Comparison of ENCODE assay signal across 19 cellular contexts in genomic region chr1:64494659-64495058, GRCh38. TPM values are rescaled to one million over a fixed set of nuclear protein-coding genes. Genes with fewer than 3 reads are reported as not detected.
"Had no signal": no experiment of that assay in that cellular context is flagged by ENCODE, and none has a peak within 500 bp of the region (broad histone marks: within the 10 kb centered on the region; RNA-seq: fewer than 3 reads in every experiment).

No MANE protein-coding gene starts in this region.

- H3K4me3 ChIP-seq: lung, ovary, tibial nerve, uterus had no signal

- H3K4me3 Mint-ChIP-seq: activated naive CD4-positive, alpha-beta T cell treated with anti-CD3 and anti-CD28 coated beads, Interleukin-2, amount 10 ng/mL, durations not matched to agents 7 days and 5 days; central memory CD8-positive, alpha-beta T cell; T-helper 2 cell treated with Interferon-gamma antibody and Interleukin-4, amounts not matched to agents 5 μg/mL and 100 μg/mL, for 36 hours had no signal

- H3K4me1 ChIP-seq: foreskin keratinocyte, uterus had no signal

- H3K27ac ChIP-seq: brain microvascular endothelial cell, foreskin keratinocyte, ovary, tibial nerve, uterus had no signal

- H3K27me3 Mint-ChIP-seq: activated naive CD4-positive, alpha-beta T cell treated with anti-CD3 and anti-CD28 coated beads, Interleukin-2, amount 10 ng/mL, durations not matched to agents 7 days and 5 days had no signal

- H3K4me1 Mint-ChIP-seq: central memory CD8-positive, alpha-beta T cell had no signal

- ATAC-seq: foreskin keratinocyte, sciatic nerve had no signal

- DNase-seq: activated naive CD4-positive, alpha-beta T cell treated with anti-CD3 and anti-CD28 coated beads, Interleukin-2, amount 10 ng/mL, durations not matched to agents 7 days and 5 days; amygdala; brain microvascular endothelial cell; cortex of kidney; effector CD8-positive, alpha-beta T cell; foreskin keratinocyte; head of caudate nucleus; midbrain; ovary; stimulated activated CD4-positive, alpha-beta T cell treated with anti-CD3 and anti-CD28 coated beads, Interleukin-1b, Interleukin-23, amount 100 ng/mL, for 48 hours; SW 1271; uterus had no signal

- H3K9me3 ChIP-seq: ovary, tibial nerve, uterus had no signal

- H3K36me3 ChIP-seq: brain microvascular endothelial cell, ovary, tibial nerve, uterus had no signal

- H3K36me3 Mint-ChIP-seq: activated naive CD4-positive, alpha-beta T cell treated with anti-CD3 and anti-CD28 coated beads, Interleukin-2, amount 10 ng/mL, durations not matched to agents 7 days and 5 days had no signal

- H3K27me3 ChIP-seq: brain microvascular endothelial cell, foreskin keratinocyte, ovary, uterus had no signal

- H3K27ac Mint-ChIP-seq: activated naive CD4-positive, alpha-beta T cell treated with anti-CD3 and anti-CD28 coated beads, Interleukin-2, amount 10 ng/mL, durations not matched to agents 7 days and 5 days; activated T-helper 2 cell treated with anti-CD3 and anti-CD28 coated beads, Interferon-gamma antibody, Interleukin-2, Interleukin-4, amounts not matched to agents 10 μg/mL and 5 μg/mL and 100 μg/mL, durations not matched to agents 14 hours and 24 hours and 36 hours; T-helper 2 cell treated with Interferon-gamma antibody and Interleukin-4, amounts not matched to agents 5 μg/mL and 100 μg/mL, for 36 hours had no signal

- H3K9me3 Mint-ChIP-seq: activated naive CD4-positive, alpha-beta T cell treated with anti-CD3 and anti-CD28 coated beads, Interleukin-2, amount 10 ng/mL, durations not matched to agents 7 days and 5 days; activated T-helper 2 cell treated with anti-CD3 and anti-CD28 coated beads, Interferon-gamma antibody, Interleukin-2, Interleukin-4, amounts not matched to agents 10 μg/mL and 5 μg/mL and 100 μg/mL, durations not matched to agents 14 hours and 24 hours and 36 hours; central memory CD8-positive, alpha-beta T cell; T-helper 2 cell treated with Interferon-gamma antibody and Interleukin-4, amounts not matched to agents 5 μg/mL and 100 μg/mL, for 36 hours had no signal

RNA-seq across cellular contexts. Expression of gene CACHD1, which starts 24.7 kb away (rescaled TPM):
- total RNA-seq: myocyte had no signal
